In genomic region chr6:129707028-129707427, GRCh38 we compare ENCODE assay signal across 26 cellular contexts.
"Had no signal": no experiment of that assay in that cellular context is flagged by ENCODE, and none has a peak within 500 bp of the region (broad histone marks: within the 10 kb centered on the region; RNA-seq: fewer than 3 reads in every experiment).

No MANE protein-coding gene starts in this region.

- H3K4me3 Mint-ChIP-seq: activated naive CD4-positive, alpha-beta T cell treated with anti-CD3 and anti-CD28 coated beads for 36 hours; activated naive CD8-positive, alpha-beta T cell treated with anti-CD3 and anti-CD28 coated beads for 36 hours; neural progenitor cell; stimulated activated naive CD8-positive, alpha-beta T cell treated with anti-CD3 and anti-CD28 coated beads, Interleukin-15, amount 100 ng/mL, for 72 hours; T-helper 1 cell treated with Interleukin-12 subunit alpha and Interleukin-12 subunit beta and Interleukin-4 antibody, amounts not matched to agents 30 μg/mL and 1 μg/mL, for 36 hours had no signal

- H3K9me3 ChIP-seq: adrenal gland, heart left ventricle, tibial nerve had no signal

- H3K9me3 Mint-ChIP-seq: activated naive CD4-positive, alpha-beta T cell treated with anti-CD3 and anti-CD28 coated beads for 36 hours; activated naive CD8-positive, alpha-beta T cell treated with anti-CD3 and anti-CD28 coated beads for 36 hours; natural killer cell; neural progenitor cell; stimulated activated effector memory CD8-positive, alpha-beta T cell treated with anti-CD3 and anti-CD28 coated beads, Interleukin-12 subunit alpha, Interleukin-12 subunit beta, amount 100 ng/mL, for 72 hours; stimulated activated naive CD8-positive, alpha-beta T cell treated with anti-CD3 and anti-CD28 coated beads, Interleukin-15, amount 100 ng/mL, for 72 hours; T-helper 1 cell treated with Interleukin-12 subunit alpha and Interleukin-12 subunit beta and Interleukin-4 antibody, amounts not matched to agents 30 μg/mL and 1 μg/mL, for 36 hours had no signal

- H3K36me3 ChIP-seq: adrenal gland, neural progenitor cell, tibial nerve had no signal

- H3K27me3 ChIP-seq: adrenal gland, brain microvascular endothelial cell, foreskin keratinocyte, heart left ventricle, neural progenitor cell, tibial nerve had no signal

- DNase-seq: activated CD4-positive, alpha-beta T cell treated with anti-CD3 and anti-CD28 coated beads for 4 hours; activated CD4-positive, alpha-beta T cell treated with anti-CD3 and anti-CD28 coated beads, Interleukin-2, amount 50 U/mL, for 4 hours; activated CD8-positive, alpha-beta memory T cell treated with anti-CD3 and anti-CD28 coated beads for 24 hours; activated effector memory CD4-positive, alpha-beta T cell treated with Interleukin-2 at 50 U/mL for 16 hours; activated naive CD4-positive, alpha-beta T cell treated with anti-CD3 and anti-CD28 coated beads for 36 hours; activated naive CD8-positive, alpha-beta T cell treated with anti-CD3 and anti-CD28 coated beads for 36 hours; adrenal gland; aorta; brain microvascular endothelial cell; caudate nucleus; cortex of kidney; foreskin keratinocyte; heart left ventricle; mesendoderm; natural killer cell; occipital lobe; posterior cingulate gyrus; small intestine; stimulated activated CD4-positive, alpha-beta T cell treated with anti-CD3 and anti-CD28 coated beads, Interleukin-4, amount 100 ng/mL, for 24 hours; stimulated activated naive CD8-positive, alpha-beta T cell treated with anti-CD3 and anti-CD28 coated beads, Interleukin-15, amount 100 ng/mL, for 72 hours; T-helper 9 cell had no signal

- H3K9ac ChIP-seq: neural progenitor cell had no signal

- H3K27ac Mint-ChIP-seq: activated naive CD4-positive, alpha-beta T cell treated with anti-CD3 and anti-CD28 coated beads for 36 hours; activated naive CD8-positive, alpha-beta T cell treated with anti-CD3 and anti-CD28 coated beads for 36 hours; neural progenitor cell; stimulated activated effector memory CD8-positive, alpha-beta T cell treated with anti-CD3 and anti-CD28 coated beads, Interleukin-12 subunit alpha, Interleukin-12 subunit beta, amount 100 ng/mL, for 72 hours; stimulated activated naive CD8-positive, alpha-beta T cell treated with anti-CD3 and anti-CD28 coated beads, Interleukin-15, amount 100 ng/mL, for 72 hours; T-helper 1 cell treated with Interleukin-12 subunit alpha and Interleukin-12 subunit beta and Interleukin-4 antibody, amounts not matched to agents 30 μg/mL and 1 μg/mL, for 36 hours had no signal

- H3K27ac ChIP-seq: brain microvascular endothelial cell, foreskin keratinocyte, neural progenitor cell, VCaP had no signal

- H2AFZ ChIP-seq: neural progenitor cell had no signal

- H3K36me3 Mint-ChIP-seq: activated naive CD8-positive, alpha-beta T cell treated with anti-CD3 and anti-CD28 coated beads for 36 hours; natural killer cell; neural progenitor cell had no signal

- H3K4me2 ChIP-seq: neural progenitor cell had no signal

- H3K4me3 ChIP-seq: neural progenitor cell had no signal
